12 cellular contexts compared by ENCODE assay signal in the genomic region with DNA sequence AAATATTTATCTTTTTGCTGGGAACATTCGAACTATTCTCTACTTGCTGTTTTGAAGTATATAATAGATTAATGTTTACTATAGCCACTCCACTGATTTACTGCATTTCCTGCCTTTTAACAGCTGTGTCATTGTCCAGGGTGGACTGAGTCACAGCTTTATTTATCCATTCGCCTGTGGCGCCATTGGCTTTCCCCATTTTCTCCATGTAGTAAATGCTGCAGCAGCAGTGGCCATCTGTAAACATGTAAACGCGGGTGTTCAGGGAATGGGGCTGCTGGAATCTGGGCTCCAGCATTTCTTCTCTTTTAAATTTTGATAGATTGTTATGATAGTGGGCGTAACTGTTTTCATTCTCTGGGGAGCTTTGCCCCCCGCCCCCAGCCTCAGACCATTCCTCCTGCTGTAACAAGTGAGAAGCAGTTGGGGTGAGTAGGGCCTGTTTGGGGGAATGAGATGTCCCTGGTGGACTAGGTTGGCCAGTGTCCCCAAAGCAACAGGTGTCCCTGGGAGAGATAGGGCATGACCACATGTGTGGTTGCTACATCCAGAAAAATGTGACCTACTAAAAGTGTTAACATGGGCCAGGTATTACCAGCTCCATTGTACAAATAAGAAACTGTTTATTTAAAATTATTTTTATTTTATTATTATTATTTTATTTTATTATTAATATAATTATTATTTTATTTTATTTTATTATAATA. TPM values are rescaled to one million over a fixed set of nuclear protein-coding genes. Genes with fewer than 3 reads are reported as not detected.
DNase-seq lines count a peak whose midpoint lies in the region; ATAC-seq, FAIRE-seq and TF ChIP-seq lines count a peak whose summit lies in the region.
"Had no signal": no experiment of that assay in that cellular context is flagged by ENCODE, and none has a peak within 500 bp of the region (broad histone marks: within the 10 kb centered on the region; RNA-seq: fewer than 3 reads in every experiment).

No MANE protein-coding gene starts in this region.

- WGBS in IMR-90 (ENCODE audit: extremely low coverage in 2 of 2, insufficient read length in 1 of 2), 2 experiments, result 42% methylated on average over 2 of the region's 7 CpGs; no CpG with 5 or more reads in 1 of the 2 experiments

- peaks cover 5% of the 10 kb centered on the region for H3K79me2 ChIP-seq in astrocyte (ENCODE audit: insufficient read depth, low read length)

- no peaks in the 10 kb centered on the region for H3K9me3 Mint-ChIP-seq in astrocyte (ENCODE audit: unreplicated experiment)

- no peak overlapping the region for H3K9ac ChIP-seq in IMR-90 (ENCODE audit: low read depth, low read length)
- H3K9ac ChIP-seq in astrocyte (ENCODE audit: low read length), result no peak overlapping the region

- CTCF ChIA-PET in IMR-90 (lab: Yijun Ruan, JAX), result no interaction called here

- no peak overlapping the region for H3K4me3 Mint-ChIP-seq in astrocyte (ENCODE audit: unreplicated experiment)

- no peaks in the 10 kb centered on the region for H3K27me3 Mint-ChIP-seq in astrocyte (ENCODE audit: low read depth, unreplicated experiment)

- H3K18ac ChIP-seq in IMR-90 (ENCODE audit: low read depth, low read length), result peak overlapping the region; percentile 57; the same call in 1 of the 2 replicates

- no peak overlapping the region; the same call in 1 of the 2 replicates for H4K5ac ChIP-seq in IMR-90 (ENCODE audit: low read depth, low read length)

- H3K4me2 ChIP-seq in IMR-90 (ENCODE audit: low read depth, low read length), result peak overlapping the region; percentile 69
- H3K4me2 ChIP-seq in astrocyte (ENCODE audit: low read length), result peak overlapping the region; percentile 48

- POLR2A ChIA-PET in IMR-90 (lab: Charles Lee; ENCODE audit: unreplicated experiment), result no interaction called here

- peak overlapping the region; percentile 98; the same call in 1 of the 3 replicates for H2BK15ac ChIP-seq in IMR-90 (ENCODE audit: low read depth, low read length)

- no peak overlapping the region for H3K4me3 ChIP-seq in IMR-90 (ENCODE audit: insufficient read depth, low read depth, low read length)
- H3K4me3 ChIP-seq in astrocyte (ENCODE audit: insufficient read depth, low read depth, low read length), result no peak overlapping the region
- no peak overlapping the region for H3K4me3 ChIP-seq in neutrophil (ENCODE audit: low read depth in 1 of 2, low read length in 1 of 2)

- H2BK120ac ChIP-seq in IMR-90 (ENCODE audit: low read depth, low read length), result peak overlapping the region; percentile 37; the same call in 1 of the 2 replicates

- H3K9me1 ChIP-seq in IMR-90 (ENCODE audit: insufficient read depth, low read length), result peaks cover 12% of the 10 kb centered on the region

- peak overlapping the region; percentile 88; the same call in 1 of the 2 replicates for H3K14ac ChIP-seq in IMR-90 (replicated peaks; ENCODE audit: low read depth, low read length)

- no peak for FAIRE-seq in astrocyte (lab: Jason Lieb, UNC)

- peak overlapping the region; percentile 47; the same call in 1 of the 2 replicates for H4K91ac ChIP-seq in IMR-90 (ENCODE audit: insufficient read depth, low read depth, low read length)

- H2AFZ ChIP-seq in IMR-90 (replicated peaks; ENCODE audit: low read length, poor library complexity) (peak overlapping the region; percentile 7), astrocyte (ENCODE audit: low read depth, low read length) (peak overlapping the region; percentile 2)

- H2AK5ac ChIP-seq in IMR-90 (ENCODE audit: low read depth, low read length), result peak overlapping the region; percentile 97

- peak overlapping the region; percentile 83 for H3K4ac ChIP-seq in IMR-90 (ENCODE audit: low read depth, low read length)

- peak overlapping the region; percentile 85 for H2BK5ac ChIP-seq in IMR-90 (ENCODE audit: low read depth, low read length, poor library complexity, severe bottlenecking)

- H3K4me1 Mint-ChIP-seq in astrocyte (ENCODE audit: low read depth, unreplicated experiment), result peaks cover 9% of the 10 kb centered on the region

- BruUV-seq in IMR-90 (replicated peaks; lab: Mats Ljungman, UMichigan), result no TSS peak

- peaks cover 7% of the 10 kb centered on the region for H3K4me1 ChIP-seq in IMR-90 (ENCODE audit: control insufficient read depth, insufficient read depth, low read length)
- no peaks in the 10 kb centered on the region for H3K4me1 ChIP-seq in astrocyte (ENCODE audit: insufficient read depth, low read length)
- H3K4me1 ChIP-seq in neutrophil (ENCODE audit: control insufficient read depth in 1 of 2, insufficient read depth in 1 of 2, low read depth in 1 of 2, low read length in 1 of 2), result peaks cover 5 to 18% of the 10 kb centered on the region in 2 experiments

- in situ Hi-C loops in IMR-90 (cut with MboI; ENCODE audit: low sequenced_read_pairs), result no loop called here

- H2AK9ac ChIP-seq in IMR-90 (replicated peaks; ENCODE audit: low read depth, low read length, poor library complexity), result peak overlapping the region; percentile 82

- H3K27ac ChIP-seq in IMR-90 (ENCODE audit: insufficient read depth, low read length) (peak overlapping the region; percentile 80), astrocyte (ENCODE audit: low read depth, low read length) (peak overlapping the region; percentile 57), neutrophil (peak overlapping the region; percentile 45)

- H3K27ac Mint-ChIP-seq in astrocyte (ENCODE audit: unreplicated experiment), result no peak overlapping the region

- H3K9me3 ChIP-seq in IMR-90 (ENCODE audit: control insufficient read depth, insufficient read depth, low read length) (no peaks in the 10 kb centered on the region), astrocyte (ENCODE audit: insufficient read depth, low read depth, low read length) (no peaks in the 10 kb centered on the region), neutrophil (no peaks in the 10 kb centered on the region)

- peak overlapping the region; percentile 59 for H3K56ac ChIP-seq in IMR-90 (ENCODE audit: extremely low read depth, insufficient read depth, low read length)

- dilution Hi-C loops in IMR-90 (cut with HindIII; ENCODE audit: low sequenced_read_pairs, unreplicated experiment), result no loop called here

- ATAC-seq in IMR-90 (ENCODE audit: low read depth), result peak; percentile 86
- no peak for ATAC-seq in GM18907 (IDR thresholded peaks at IDR 0.05; ENCODE audit: unreplicated experiment)
- ATAC-seq in HG02610 (IDR thresholded peaks at IDR 0.05; ENCODE audit: unreplicated experiment), result no peak

- H2BK20ac ChIP-seq in IMR-90 (ENCODE audit: low read depth, low read length), result peak overlapping the region; percentile 74

- peak overlapping the region; percentile 75 for H3K23ac ChIP-seq in IMR-90 (ENCODE audit: low read depth, low read length)

- H4K8ac ChIP-seq in IMR-90 (ENCODE audit: low read depth in 2 of 2, low read length in 2 of 2), result peak overlapping the region in 1 of 2 experiments; percentile 80; a peak in 2 of 4 replicates

- H4K20me1 ChIP-seq in IMR-90 (ENCODE audit: insufficient read depth, low read length) (peaks cover 15% of the 10 kb centered on the region; the same call in 1 of the 2 replicates), astrocyte (ENCODE audit: insufficient read depth, low read length) (no peaks in the 10 kb centered on the region)

- TF ChIP-seq RAD21 in IMR-90 (IDR thresholded peaks at IDR 0.05; ENCODE audit: low read length), result no peak

- intact Hi-C loops in IMR-90 (cut with micrococcal nuclease), result no loop called here

- TF ChIP-seq POLR2A in IMR-90 (IDR thresholded peaks at IDR 0.05; ENCODE audit: low read depth, low read length), result no peak

- TF ChIP-seq CTCF in IMR-90 (conservative IDR thresholded peaks at IDR 0.05; ENCODE audit: low read depth, low read length) (no peak), astrocyte (IDR thresholded peaks at IDR 0.05; ENCODE audit: insufficient read depth, low read depth, low read length) (no peak), neutrophil (IDR thresholded peaks at IDR 0.05) (no peak)

- no peaks in the 10 kb centered on the region; the same call in 1 of the 2 replicates for H3K36me3 ChIP-seq in IMR-90 (ENCODE audit: control insufficient read depth, insufficient read depth, low read length)
- no peaks in the 10 kb centered on the region for H3K36me3 ChIP-seq in astrocyte (ENCODE audit: insufficient read depth, low read length)
- no peaks in the 10 kb centered on the region for H3K36me3 ChIP-seq in neutrophil

- H3K36me3 Mint-ChIP-seq in astrocyte (ENCODE audit: low read depth, unreplicated experiment), result peaks cover 1% of the 10 kb centered on the region

- DNase-seq in NCI-H146 (lab: John Stamatoyannopoulos, UW) (peak; percentile 34), NCI-H146 treated with DMSO at 0.1 percent for 48 hours (lab: John Stamatoyannopoulos, UW; ENCODE audit: unreplicated experiment) (no peak), IMR-90 (peak; percentile 82), astrocyte (ENCODE audit: low read depth) (peak; percentile 59), NCI-H2171 treated with DMSO at 0.1 percent for 48 hours (lab: John Stamatoyannopoulos, UW) (no peak)
- DNase-seq: mammary epithelial cell; NCI-H526; small intestine; stimulated activated CD8-positive, alpha-beta memory T cell treated with anti-CD3 and anti-CD28 coated beads, Interleukin-4, amount 100 ng/mL, for 48 hours had no signal

- peaks cover 23 to 68% of the 10 kb centered on the region in 2 experiments for H3K79me1 ChIP-seq in IMR-90 (ENCODE audit: low read depth in 1 of 2, low read length in 2 of 2)

- H3K27me3 ChIP-seq in IMR-90 (ENCODE audit: control insufficient read depth, insufficient read depth, low read length), result no peaks in the 10 kb centered on the region
- no peaks in the 10 kb centered on the region for H3K27me3 ChIP-seq in astrocyte (ENCODE audit: insufficient read depth, low read length)
- no peaks in the 10 kb centered on the region for H3K27me3 ChIP-seq in neutrophil

TF ChIP-seq in IMR-90, 13 proteins besides CTCF, POLR2A, EP300 and RAD21:
- TF ChIP-seq MAFK (IDR thresholded peaks at IDR 0.05; ENCODE audit: low read depth, low read length), result peak; percentile 17; the same call in 1 of the 2 replicates
- TF ChIP-seq FOS (IDR thresholded peaks at IDR 0.05; ENCODE audit: low read depth, low read length), result peak; percentile 46; the same call in 1 of the 2 replicates
- TF ChIP-seq, protein P1, sequence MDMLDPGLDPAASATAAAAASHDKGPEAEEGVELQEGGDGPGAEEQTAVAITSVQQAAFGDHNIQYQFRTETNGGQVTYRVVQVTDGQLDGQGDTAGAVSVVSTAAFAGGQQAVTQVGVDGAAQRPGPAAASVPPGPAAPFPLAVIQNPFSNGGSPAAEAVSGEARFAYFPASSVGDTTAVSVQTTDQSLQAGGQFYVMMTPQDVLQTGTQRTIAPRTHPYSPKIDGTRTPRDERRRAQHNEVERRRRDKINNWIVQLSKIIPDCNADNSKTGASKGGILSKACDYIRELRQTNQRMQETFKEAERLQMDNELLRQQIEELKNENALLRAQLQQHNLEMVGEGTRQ (IDR thresholded peaks at IDR 0.05; ENCODE audit: low read depth, low read length), result no peak
- peak; percentile 60; the same call in 1 of the 2 replicates for TF ChIP-seq NFE2L2 (IDR thresholded peaks at IDR 0.05; ENCODE audit: low read depth, low read length)

RNA-seq across cellular contexts. Expression of a gene that starts 32.9 kb away (rescaled TPM):
- 2.2 and 2.5 TPM in 2 replicates for total RNA-seq in IMR-90 (2012; rRNA removed)
- 11.1 and 11.6 TPM in 2 replicates for polyA plus RNA-seq in IMR-90 (2012; rRNA removed)
- polyA plus RNA-seq in IMR-90 (2012; cell fraction: cytosol; rRNA removed), result 8.9 and 13.9 TPM in 2 replicates
- 10.8 and 19.9 TPM in 2 replicates for polyA plus RNA-seq in IMR-90 (2012; cell fraction: nucleus; rRNA removed; ENCODE audit: low replicate concordance)
- total RNA-seq in astrocyte, result 24.7 and 28.0 TPM in 2 replicates

Comparison
In these comparisons a context has a peak if more than half of its experiments do, and no peak if none do; other contexts are left out.
1. DNase-seq: peak in NCI-H146 (single experiment), IMR-90 (single experiment) and astrocyte (single experiment); none in NCI-H146 treated with DMSO at 0.1 percent for 48 hours (single experiment) and NCI-H2171 treated with DMSO at 0.1 percent for 48 hours (single experiment).
2. Peak in every context shown above with its lines, with median percentiles within 50 percentile points of each other: H3K27ac ChIP-seq.